11 cellular contexts compared by ENCODE assay signal in genomic region chr2:38709515-38710194, GRCh38. TPM values are rescaled to one million over a fixed set of nuclear protein-coding genes. Genes with fewer than 3 reads are reported as not detected.
A peak's percentile ranks its signal among the peaks of the same experiment; 100 is the strongest.
DNase-seq lines count a peak whose midpoint lies in the region; ATAC-seq and TF ChIP-seq lines count a peak whose summit lies in the region.
"Had no signal": no experiment of that assay in that cellular context is flagged by ENCODE, and none has a peak within 500 bp of the region (broad histone marks: within the 10 kb centered on the region; RNA-seq: fewer than 3 reads in every experiment).

No MANE protein-coding gene starts in this region.

- H3K36me3 ChIP-seq in KMS-11 (ENCODE audit: insufficient read depth) (0 out of 2 replicates have a peak, but pooled peaks cover 5% of the 10 kb centered on the region), body of pancreas (replicated peaks in 1 of 2; ENCODE audit: insufficient read depth in 1 of 2, low read depth in 2 of 2) (no peaks in the 10 kb centered on the region)

- H4K20me1 ChIP-seq in KMS-11 (ENCODE audit: insufficient read depth) = no peaks in the 10 kb centered on the region

- no peak for TF ChIP-seq POLR2A in body of pancreas (IDR thresholded peaks at IDR 0.05)

- peak; percentile 32 for DNase-seq in stimulated activated CD4-positive, alpha-beta T cell treated with anti-CD3 and anti-CD28 coated beads, Interleukin-12 subunit alpha, Interleukin-12 subunit beta, amount 100 ng/mL, for 4 hours
- no peak for DNase-seq in stimulated activated CD4-positive, alpha-beta T cell treated with anti-CD3 and anti-CD28 coated beads, Interleukin-2, amount 100 ng/mL, for 48 hours
- peak; percentile 62 for DNase-seq in activated naive CD4-positive, alpha-beta T cell treated with anti-CD3 and anti-CD28 coated beads, Interleukin-2, amount 10 ng/mL, durations not matched to agents 7 days and 5 days
- no peak for DNase-seq in body of pancreas
- DNase-seq: left cardiac atrium had no signal

- CTCF ChIA-PET in activated naive CD4-positive, alpha-beta T cell treated with anti-CD3 and anti-CD28 coated beads, Interleukin-2, amount 10 ng/mL, durations not matched to agents 7 days and 5 days (lab: Charles Lee) = interaction anchor here (0.9 to 2.4 kb wide), 4 partner anchors 10 to 106 kb away, joined by 3 to 8 read pairs (median 4); no protein-coding TSS in a partner anchor

- H3K27me3 Mint-ChIP-seq in activated naive CD4-positive, alpha-beta T cell treated with anti-CD3 and anti-CD28 coated beads, Interleukin-2, amount 10 ng/mL, durations not matched to agents 7 days and 5 days = no peaks in the 10 kb centered on the region

- H3K4me1 Mint-ChIP-seq in activated naive CD4-positive, alpha-beta T cell treated with anti-CD3 and anti-CD28 coated beads, Interleukin-2, amount 10 ng/mL, durations not matched to agents 7 days and 5 days = peaks cover 46% of the 10 kb centered on the region

- H3K36me3 Mint-ChIP-seq in activated naive CD4-positive, alpha-beta T cell treated with anti-CD3 and anti-CD28 coated beads, Interleukin-2, amount 10 ng/mL, durations not matched to agents 7 days and 5 days = peaks cover 40% of the 10 kb centered on the region

- TF ChIP-seq CTCF in KMS-11 (conservative IDR thresholded peaks at IDR 0.05; ENCODE audit: low read depth, low read length) (no peak), body of pancreas (IDR thresholded peaks at IDR 0.05) (no peak)

- no peak overlapping the region for H2AFZ ChIP-seq in KMS-11 (ENCODE audit: low read depth)

- no peak overlapping the region for H3K4me2 ChIP-seq in KMS-11

- WGBS in body of pancreas, 2 donors = 63 to 84% methylated on average over 6 of the region's 6 CpGs

- no peak for ATAC-seq in GM18519 (IDR thresholded peaks at IDR 0.05; ENCODE audit: low FRiP score, unreplicated experiment)
- no peak for ATAC-seq in HG02938 (IDR thresholded peaks at IDR 0.05; ENCODE audit: unreplicated experiment)
- no peak for ATAC-seq in body of pancreas
- no peak for ATAC-seq in HG03469 (IDR thresholded peaks at IDR 0.05; ENCODE audit: unreplicated experiment)
- ATAC-seq: HepG2, left cardiac atrium had no signal

- 0 out of 2 replicates have a peak overlapping the region, but pooled peaks have one; percentile 15 for H3K27ac ChIP-seq in KMS-11
- H3K27ac ChIP-seq in body of pancreas = no peak overlapping the region
- H3K27ac ChIP-seq: tibial artery had no signal

- peaks cover 22% of the 10 kb centered on the region for H3K4me1 ChIP-seq in KMS-11 (ENCODE audit: low read depth, poor library complexity, severe bottlenecking)
- H3K4me1 ChIP-seq in body of pancreas = peaks cover 15% of the 10 kb centered on the region

- H3K9ac ChIP-seq in KMS-11 = no peak overlapping the region

- no peaks in the 10 kb centered on the region for H3K9me3 ChIP-seq in body of pancreas
- H3K9me3 ChIP-seq: tibial artery had no signal

- peaks cover 3% of the 10 kb centered on the region for H3K9me3 Mint-ChIP-seq in activated naive CD4-positive, alpha-beta T cell treated with anti-CD3 and anti-CD28 coated beads, Interleukin-2, amount 10 ng/mL, durations not matched to agents 7 days and 5 days

- peak overlapping the region; percentile 91 for H3K27ac Mint-ChIP-seq in activated naive CD4-positive, alpha-beta T cell treated with anti-CD3 and anti-CD28 coated beads, Interleukin-2, amount 10 ng/mL, durations not matched to agents 7 days and 5 days

- no peaks in the 10 kb centered on the region for H3K79me2 ChIP-seq in KMS-11 (ENCODE audit: insufficient read depth, low read depth)

- H3K27me3 ChIP-seq in KMS-11 (ENCODE audit: insufficient read depth, low read depth) = no peaks in the 10 kb centered on the region
- no peaks in the 10 kb centered on the region for H3K27me3 ChIP-seq in body of pancreas
- H3K27me3 ChIP-seq: tibial artery had no signal

- H3K4me3 Mint-ChIP-seq in activated naive CD4-positive, alpha-beta T cell treated with anti-CD3 and anti-CD28 coated beads, Interleukin-2, amount 10 ng/mL, durations not matched to agents 7 days and 5 days = peak overlapping the region; percentile 42

- intact Hi-C loops in body of pancreas (cut with DNase I) = no loop called here

- H3K4me3 ChIP-seq in KMS-11 (IDR thresholded peaks at IDR 0.05; ENCODE audit: insufficient read depth, low read depth, low read length) (no peak overlapping the region), body of pancreas (no peak overlapping the region)
- H3K4me3 ChIP-seq: tibial artery had no signal

RNA-seq across cellular contexts. Expression of gene SRSF7, which starts 41.5 kb away (rescaled TPM):
- total RNA-seq in body of pancreas = 10 to 100 TPM; 55.8 to 68.2 TPM

RNA-seq across cellular contexts. Expression of gene GALM, which starts 43.7 kb away (rescaled TPM):
- 10 to 100 TPM in 1 of 2 donors, 1 to 10 TPM in 1; 7.5 to 20.4 TPM for total RNA-seq in body of pancreas

Comparison
In these comparisons a context has a peak if more than half of its experiments do, and no peak if none do; other contexts are left out.
1. DNase-seq: peak in stimulated activated CD4-positive, alpha-beta T cell treated with anti-CD3 and anti-CD28 coated beads, Interleukin-12 subunit alpha, Interleukin-12 subunit beta, amount 100 ng/mL, for 4 hours (single experiment) and activated naive CD4-positive, alpha-beta T cell treated with anti-CD3 and anti-CD28 coated beads, Interleukin-2, amount 10 ng/mL, durations not matched to agents 7 days and 5 days (single experiment); none in stimulated activated CD4-positive, alpha-beta T cell treated with anti-CD3 and anti-CD28 coated beads, Interleukin-2, amount 100 ng/mL, for 48 hours (0 of 2) and body of pancreas (0 of 4).